ENCODE assay signal across 9 cellular contexts in the genomic region with DNA sequence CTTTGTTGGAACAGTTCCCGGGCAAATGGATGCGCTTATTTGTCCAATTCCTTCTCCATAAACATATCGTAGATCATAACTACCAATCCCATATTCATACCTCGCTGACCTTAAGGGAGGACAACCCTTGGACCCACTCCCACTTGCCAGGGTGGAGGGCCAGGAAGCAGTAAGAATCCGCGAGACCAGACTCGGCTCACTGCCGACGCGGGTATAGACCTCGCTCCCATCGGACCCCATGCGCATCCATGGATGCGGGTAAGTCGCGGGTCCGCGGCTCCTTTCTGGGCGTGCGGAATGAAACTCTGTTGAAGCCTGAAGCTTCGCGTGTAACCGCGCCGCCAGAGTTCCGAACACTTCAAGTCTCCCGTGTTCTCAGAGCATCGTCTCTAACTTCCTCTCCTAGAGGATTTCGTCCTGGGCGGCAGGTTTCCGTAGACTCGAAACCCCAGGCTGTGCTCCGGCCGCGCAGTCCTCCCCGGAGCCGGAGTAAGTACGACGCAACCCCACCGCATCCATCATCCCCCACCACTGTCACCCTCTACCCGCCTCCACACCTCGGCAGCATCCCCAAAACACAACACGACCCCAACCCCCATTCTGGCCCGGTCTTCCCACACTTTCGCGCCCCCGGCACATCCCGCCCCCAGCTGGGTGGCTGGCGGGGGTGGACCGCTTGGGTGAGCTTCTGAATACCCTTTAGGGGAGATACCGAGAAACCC. TPM values are rescaled to one million over a fixed set of nuclear protein-coding genes. Genes with fewer than 3 reads are reported as not detected.
A peak's percentile ranks its signal among the peaks of the same experiment; 100 is the strongest.
DNase-seq lines count a peak whose midpoint lies in the region; ATAC-seq and TF ChIP-seq lines count a peak whose summit lies in the region.
"Had no signal": no experiment of that assay in that cellular context is flagged by ENCODE, and none has a peak within 500 bp of the region (broad histone marks: within the 10 kb centered on the region; RNA-seq: fewer than 3 reads in every experiment).

No MANE protein-coding gene starts in this region.

- no peaks in the 10 kb centered on the region for H3F3A ChIP-seq in SK-N-SH (replicated peaks; ENCODE audit: insufficient read depth)

- H3K27me3 Mint-ChIP-seq in brain: peaks cover 81% of the 10 kb centered on the region
- peaks cover 37% of the 10 kb centered on the region for H3K27me3 Mint-ChIP-seq in T-helper 2 cell treated with Interferon-gamma antibody and Interleukin-4, amounts not matched to agents 5 μg/mL and 100 μg/mL, for 36 hours (ENCODE audit: low read depth)

- peaks cover 11 to 19% (median 16%) of the 10 kb centered on the region in 5 experiments for H3K9me3 Mint-ChIP-seq in brain
- H3K9me3 Mint-ChIP-seq in T-helper 2 cell treated with Interferon-gamma antibody and Interleukin-4, amounts not matched to agents 5 μg/mL and 100 μg/mL, for 36 hours: peaks cover 7% of the 10 kb centered on the region

- no peak for TF ChIP-seq EP300 in SK-N-SH (IDR thresholded peaks at IDR 0.05; ENCODE audit: borderline replicate concordance in 1 of 2, low read depth in 1 of 2, low read length in 1 of 2)

- CTCF ChIA-PET in SK-N-SH (lab: Yijun Ruan, JAX): interaction anchor here (1.5 kb wide), 1 partner anchor 74 kb away, joined by 3 read pairs; no protein-coding TSS in a partner anchor

- H2AFZ ChIP-seq in SK-N-SH (ENCODE audit: low read depth): no peak overlapping the region

- H3K9me3 ChIP-seq in SK-N-SH (no peaks in the 10 kb centered on the region), subcutaneous abdominal adipose tissue (ENCODE audit: control insufficient read depth in 5 of 5, low read length in 5 of 5) (no peaks in the 10 kb centered on the region)

- no peak overlapping the region for H3K4me3 ChIP-seq in SK-N-SH (ENCODE audit: low read depth in 2 of 2, low read length in 1 of 2)
- peak overlapping the region in 4 of 5 donors; percentile 30 to 55 (median 52) for H3K4me3 ChIP-seq in subcutaneous abdominal adipose tissue (ENCODE audit: low read depth in 1 of 5, low read length in 5 of 5)

- H3K9me2 ChIP-seq in SK-N-SH: no peaks in the 10 kb centered on the region

- TF ChIP-seq CTCF in SK-N-SH (IDR thresholded peaks at IDR 0.05) (no peak), brain (conservative IDR thresholded peaks at IDR 0.05) (no peak)

- H3K4me1 ChIP-seq in SK-N-SH (ENCODE audit: control insufficient read depth in 1 of 2, insufficient read depth in 2 of 2, low read depth in 1 of 2, low read length in 1 of 2) (no peaks in the 10 kb centered on the region), subcutaneous abdominal adipose tissue (ENCODE audit: control insufficient read depth in 5 of 5, insufficient read depth in 5 of 5, low read length in 5 of 5) (peaks cover 1 to 23% (median 22%) of the 10 kb centered on the region in 5 donors)

- no peak for TF ChIP-seq RAD21 in SK-N-SH (IDR thresholded peaks at IDR 0.05; ENCODE audit: low read length)

- H3K27me3 ChIP-seq in SK-N-SH (ENCODE audit: insufficient read depth): peaks cover 35% of the 10 kb centered on the region
- H3K27me3 ChIP-seq in subcutaneous abdominal adipose tissue (ENCODE audit: control insufficient read depth in 5 of 5, insufficient read depth in 4 of 5, low read length in 5 of 5): peaks cover 24 to 42% (median 41%) of the 10 kb centered on the region in 5 donors

- no peaks in the 10 kb centered on the region for H4K20me1 ChIP-seq in SK-N-SH (ENCODE audit: insufficient read depth)

- H3K27ac ChIP-seq in SK-N-SH (ENCODE audit: low read depth in 2 of 2, low read length in 1 of 2): no peak overlapping the region
- no peak overlapping the region for H3K27ac ChIP-seq in subcutaneous abdominal adipose tissue (ENCODE audit: low read depth, low read length)

- peak overlapping the region in 2 of 5 experiments; percentile 40 to 91 for H3K27ac Mint-ChIP-seq in brain
- H3K27ac Mint-ChIP-seq in T-helper 2 cell treated with Interferon-gamma antibody and Interleukin-4, amounts not matched to agents 5 μg/mL and 100 μg/mL, for 36 hours: no peak overlapping the region

- H3K79me2 ChIP-seq in SK-N-SH (ENCODE audit: insufficient read depth): no peaks in the 10 kb centered on the region

- ATAC-seq in SK-N-SH treated with all-trans-retinoic acid at 6 μM for 48 hours: no peak
- no peak for ATAC-seq in GM21526 (IDR thresholded peaks at IDR 0.05; ENCODE audit: low FRiP score, unreplicated experiment)

- H3K9ac ChIP-seq in SK-N-SH (no peak overlapping the region), subcutaneous abdominal adipose tissue (ENCODE audit: low read length in 5 of 5) (no peak overlapping the region)

- no peak overlapping the region for H3K4me2 ChIP-seq in SK-N-SH

- no peaks in the 10 kb centered on the region for H3K36me3 Mint-ChIP-seq in brain
- H3K36me3 Mint-ChIP-seq in T-helper 2 cell treated with Interferon-gamma antibody and Interleukin-4, amounts not matched to agents 5 μg/mL and 100 μg/mL, for 36 hours (ENCODE audit: low read depth): peaks cover 4% of the 10 kb centered on the region

- H3K4me3 Mint-ChIP-seq in brain: peak overlapping the region; percentile 86 to 94 (median 91)
- H3K4me3 Mint-ChIP-seq in T-helper 2 cell treated with Interferon-gamma antibody and Interleukin-4, amounts not matched to agents 5 μg/mL and 100 μg/mL, for 36 hours: no peak overlapping the region

- DNase-seq in SK-N-SH (peak; percentile 20), iris pigment epithelial cell (ENCODE audit: low read depth) (peak; percentile 8), A172 (ENCODE audit: low spot score) (no peak)
- no peak for DNase-seq in T-helper 2 cell treated with Interferon-gamma antibody and Interleukin-4, amounts not matched to agents 5 μg/mL and 100 μg/mL, for 36 hours (ENCODE audit: low spot score)
- DNase-seq: stimulated activated naive CD4-positive, alpha-beta T cell had no signal

- WGBS in SK-N-SH (ENCODE audit: low lambda C conversion rate): 14% methylated on average over 28 of the region's 51 CpGs

- H3K4me1 Mint-ChIP-seq in brain: peaks cover 21% of the 10 kb centered on the region
- no peaks in the 10 kb centered on the region for H3K4me1 Mint-ChIP-seq in T-helper 2 cell treated with Interferon-gamma antibody and Interleukin-4, amounts not matched to agents 5 μg/mL and 100 μg/mL, for 36 hours (ENCODE audit: low read depth)

- H3K36me3 ChIP-seq in SK-N-SH (replicated peaks in 1 of 2; ENCODE audit: control insufficient read depth in 1 of 2, insufficient read depth in 2 of 2, low read length in 1 of 2) (no peaks in the 10 kb centered on the region), subcutaneous abdominal adipose tissue (ENCODE audit: control insufficient read depth in 5 of 5, insufficient read depth in 5 of 5, low read length in 5 of 5) (no peaks in the 10 kb centered on the region)

- POLR2A ChIA-PET in SK-N-SH (lab: Yijun Ruan, JAX): no interaction called here

TF ChIP-seq in SK-N-SH, 30 proteins besides CTCF, POLR2A, EP300 and RAD21 (continues in another document):
- TF ChIP-seq, protein P1, sequence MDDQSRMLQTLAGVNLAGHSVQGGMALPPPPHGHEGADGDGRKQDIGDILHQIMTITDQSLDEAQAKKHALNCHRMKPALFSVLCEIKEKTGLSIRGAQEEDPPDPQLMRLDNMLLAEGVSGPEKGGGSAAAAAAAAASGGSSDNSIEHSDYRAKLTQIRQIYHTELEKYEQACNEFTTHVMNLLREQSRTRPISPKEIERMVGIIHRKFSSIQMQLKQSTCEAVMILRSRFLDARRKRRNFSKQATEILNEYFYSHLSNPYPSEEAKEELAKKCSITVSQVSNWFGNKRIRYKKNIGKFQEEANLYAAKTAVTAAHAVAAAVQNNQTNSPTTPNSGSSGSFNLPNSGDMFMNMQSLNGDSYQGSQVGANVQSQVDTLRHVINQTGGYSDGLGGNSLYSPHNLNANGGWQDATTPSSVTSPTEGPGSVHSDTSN (IDR thresholded peaks at IDR 0.05): no peak
- TF ChIP-seq TAF1 (IDR thresholded peaks at IDR 0.05; ENCODE audit: borderline replicate concordance, low read depth, low read length) (no peak), JUND (IDR thresholded peaks at IDR 0.05) (no peak)
- TF ChIP-seq, protein P2, sequence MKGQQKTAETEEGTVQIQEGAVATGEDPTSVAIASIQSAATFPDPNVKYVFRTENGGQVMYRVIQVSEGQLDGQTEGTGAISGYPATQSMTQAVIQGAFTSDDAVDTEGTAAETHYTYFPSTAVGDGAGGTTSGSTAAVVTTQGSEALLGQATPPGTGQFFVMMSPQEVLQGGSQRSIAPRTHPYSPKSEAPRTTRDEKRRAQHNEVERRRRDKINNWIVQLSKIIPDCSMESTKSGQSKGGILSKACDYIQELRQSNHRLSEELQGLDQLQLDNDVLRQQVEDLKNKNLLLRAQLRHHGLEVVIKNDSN (IDR thresholded peaks at IDR 0.05; ENCODE audit: borderline replicate concordance, low read depth): no peak

TF ChIP-seq in SK-N-SH treated with all-trans-retinoic acid at 6 μM for 48 hours, 23 proteins besides CTCF, POLR2A, EP300 and RAD21 (continues in another document):
- TF ChIP-seq, protein P3, sequence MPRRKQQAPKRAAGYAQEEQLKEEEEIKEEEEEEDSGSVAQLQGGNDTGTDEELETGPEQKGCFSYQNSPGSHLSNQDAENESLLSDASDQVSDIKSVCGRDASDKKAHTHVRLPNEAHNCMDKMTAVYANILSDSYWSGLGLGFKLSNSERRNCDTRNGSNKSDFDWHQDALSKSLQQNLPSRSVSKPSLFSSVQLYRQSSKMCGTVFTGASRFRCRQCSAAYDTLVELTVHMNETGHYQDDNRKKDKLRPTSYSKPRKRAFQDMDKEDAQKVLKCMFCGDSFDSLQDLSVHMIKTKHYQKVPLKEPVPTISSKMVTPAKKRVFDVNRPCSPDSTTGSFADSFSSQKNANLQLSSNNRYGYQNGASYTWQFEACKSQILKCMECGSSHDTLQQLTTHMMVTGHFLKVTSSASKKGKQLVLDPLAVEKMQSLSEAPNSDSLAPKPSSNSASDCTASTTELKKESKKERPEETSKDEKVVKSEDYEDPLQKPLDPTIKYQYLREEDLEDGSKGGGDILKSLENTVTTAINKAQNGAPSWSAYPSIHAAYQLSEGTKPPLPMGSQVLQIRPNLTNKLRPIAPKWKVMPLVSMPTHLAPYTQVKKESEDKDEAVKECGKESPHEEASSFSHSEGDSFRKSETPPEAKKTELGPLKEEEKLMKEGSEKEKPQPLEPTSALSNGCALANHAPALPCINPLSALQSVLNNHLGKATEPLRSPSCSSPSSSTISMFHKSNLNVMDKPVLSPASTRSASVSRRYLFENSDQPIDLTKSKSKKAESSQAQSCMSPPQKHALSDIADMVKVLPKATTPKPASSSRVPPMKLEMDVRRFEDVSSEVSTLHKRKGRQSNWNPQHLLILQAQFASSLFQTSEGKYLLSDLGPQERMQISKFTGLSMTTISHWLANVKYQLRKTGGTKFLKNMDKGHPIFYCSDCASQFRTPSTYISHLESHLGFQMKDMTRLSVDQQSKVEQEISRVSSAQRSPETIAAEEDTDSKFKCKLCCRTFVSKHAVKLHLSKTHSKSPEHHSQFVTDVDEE (CRISPR knock-in tag; IDR thresholded peaks at IDR 0.05): no peak
- TF ChIP-seq ZNF70 (CRISPR knock-in tag; IDR thresholded peaks at IDR 0.05) (no peak), CSDC2 (CRISPR knock-in tag; IDR thresholded peaks at IDR 0.05) (no peak), ZC3H10 (CRISPR knock-in tag; IDR thresholded peaks at IDR 0.05) (no peak)

RNA-seq across cellular contexts. Expression of a gene that starts 1.0 kb away (rescaled TPM):
- not detected in 2 replicates for polyA plus RNA-seq in SK-N-SH (2012; rRNA removed)
- not detected in 2 replicates for polyA plus RNA-seq in SK-N-SH (2012; cell fraction: cytosol; rRNA removed)
- not detected in 2 replicates for polyA plus RNA-seq in SK-N-SH (2012; cell fraction: nucleus; rRNA removed)
- not detected for polyA plus RNA-seq in brain (ENCODE audit: insufficient read depth, low read depth, low replicate concordance)
- not detected in 2 replicates for total RNA-seq in A172 (2014; rRNA removed; shearing (Covaris generic))

Comparison
In these comparisons a context has a peak if more than half of its experiments do, and no peak if none do; other contexts are left out.
1. DNase-seq: peak in SK-N-SH (single experiment) and iris pigment epithelial cell (single experiment); none in A172 (single experiment) and T-helper 2 cell treated with Interferon-gamma antibody and Interleukin-4, amounts not matched to agents 5 μg/mL and 100 μg/mL, for 36 hours (single experiment).
2. H3K4me3 ChIP-seq: peak in subcutaneous abdominal adipose tissue (4 of 5); none in SK-N-SH (0 of 2).